In genomic region chr9:98806394-98807069, GRCh38 we compare ENCODE assay signal across 1 cellular context.
TF ChIP-seq lines count a peak whose summit lies in the region.

No MANE protein-coding gene starts in this region.

TF ChIP-seq in SK-N-SH, 30 proteins besides CTCF, POLR2A, EP300 and RAD21 (continued from another document):
- TF ChIP-seq PBX3 (IDR thresholded peaks at IDR 0.05) (no peak), MXI1 (IDR thresholded peaks at IDR 0.05; ENCODE audit: low read depth, low read length) (no peak), RCOR1 (IDR thresholded peaks at IDR 0.05; ENCODE audit: low read length) (no peak), FOSL2 (IDR thresholded peaks at IDR 0.05; ENCODE audit: borderline replicate concordance, low read depth) (no peak), TAF1 (IDR thresholded peaks at IDR 0.05; ENCODE audit: borderline replicate concordance, low read depth, low read length) (no peak)
